In the genomic region with DNA sequence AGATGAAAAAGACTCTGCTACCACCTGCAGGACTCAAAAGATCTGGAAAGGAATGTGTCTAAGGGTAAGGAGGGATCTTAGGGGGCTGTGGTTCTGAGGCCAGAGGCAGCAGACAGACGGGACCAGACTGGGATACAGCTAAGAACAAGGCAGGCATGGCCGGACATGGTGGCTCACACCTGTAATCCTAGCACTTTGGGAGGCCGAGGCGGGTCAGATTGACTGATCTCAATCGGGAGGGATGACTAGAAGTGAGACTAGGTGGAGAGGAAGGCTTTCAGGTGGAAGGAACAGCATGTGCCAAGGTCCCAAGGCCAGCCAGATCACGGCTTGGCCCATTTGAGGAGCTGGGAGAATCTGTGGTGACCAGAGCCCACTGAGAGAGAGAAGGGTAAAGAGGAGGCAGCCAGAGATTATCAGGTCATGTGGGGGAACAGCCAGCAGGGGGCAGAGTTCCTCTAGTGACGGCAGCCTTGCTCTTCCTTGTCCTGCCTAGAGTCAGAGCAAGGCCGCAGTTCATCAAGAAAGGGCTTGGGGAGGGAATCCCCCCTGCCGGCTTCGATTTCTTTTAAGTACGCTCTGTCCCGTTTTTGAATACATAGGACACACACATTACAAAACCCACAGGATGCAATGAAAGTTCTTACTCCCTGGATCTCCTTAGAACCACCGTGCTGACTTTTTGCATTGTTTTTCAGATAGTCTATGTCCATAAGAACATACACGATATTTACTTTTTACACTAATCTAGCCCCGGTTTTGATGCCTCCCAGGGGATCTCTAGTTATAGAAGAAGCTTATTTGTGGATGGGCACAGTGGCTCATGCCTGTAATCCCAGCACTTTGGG, we compare ENCODE assay signal across 8 cellular contexts. TPM values are rescaled to one million over a fixed set of nuclear protein-coding genes. Genes with fewer than 3 reads are reported as not detected.
DNase-seq lines count a peak whose midpoint lies in the region; ATAC-seq, FAIRE-seq and TF ChIP-seq lines count a peak whose summit lies in the region.

No MANE protein-coding gene starts in this region.

- H4K20me1 ChIP-seq in HCT116 (ENCODE audit: insufficient read depth): peaks cover 5% of the 10 kb centered on the region; the same call in 1 of the 2 replicates
- H4K20me1 ChIP-seq in HepG2 (ENCODE audit: insufficient read depth, low read length): peaks cover 4% of the 10 kb centered on the region; the same call in 1 of the 2 replicates

- FAIRE-seq in HepG2 (lab: Jason Lieb, UNC): peak; percentile 83

- H3K9ac ChIP-seq in HCT116 (ENCODE audit: low read length) (no peak overlapping the region), HepG2 (ENCODE audit: insufficient read depth, low read depth, low read length) (0 out of 2 replicates have a peak overlapping the region, but pooled peaks have one; percentile 17)

- H2AFZ ChIP-seq in HCT116 (ENCODE audit: low read depth, low read length, poor library complexity, severe bottlenecking) (no peak overlapping the region), HepG2 (ENCODE audit: low read length) (no peak overlapping the region)

- intact Hi-C loops in CD4-positive, alpha-beta memory T cell (cut with micrococcal nuclease): loop anchor here (1.0 to 5.0 kb wide), 6 partner anchors 79 to 600 kb away; a partner anchor contains a TSS
- intact Hi-C loops in HCT116 (cut with micrococcal nuclease) (loop anchor here (1.0 to 5.0 kb wide), 3 partner anchors 78 to 600 kb away; a partner anchor contains a TSS), HepG2 (cut with micrococcal nuclease; ENCODE audit: unreplicated experiment) (loop anchor here (1.0 to 10.0 kb wide), 3 partner anchors 78 to 600 kb away; a partner anchor contains a TSS)

- BruUV-seq in HCT116 (replicated peaks; lab: Mats Ljungman, UMichigan) (no TSS peak), HepG2 (replicated peaks; lab: Mats Ljungman, UMichigan) (no TSS peak)

- H3K4me2 ChIP-seq in HCT116 (ENCODE audit: low read length): peak overlapping the region; percentile 15; the same call in 1 of the 2 replicates
- peak overlapping the region; percentile 84 for H3K4me2 ChIP-seq in HepG2 (ENCODE audit: low read depth, low read length)

- H3K79me2 ChIP-seq in HCT116 (ENCODE audit: insufficient read depth, low read length) (peaks cover 9% of the 10 kb centered on the region), HepG2 (ENCODE audit: insufficient read depth, low read length) (peaks cover 11% of the 10 kb centered on the region)

- DNase-seq in CD4-positive, alpha-beta memory T cell: peak; percentile 76 to 81 (median 77)
- peak; percentile 73 for DNase-seq in HCT116 (ENCODE audit: low read depth, low spot score)
- DNase-seq in NCI-H345 (lab: John Stamatoyannopoulos, UW): peak; percentile 75
- DNase-seq in activated CD4-positive, CD25-positive, alpha-beta regulatory T cell treated with anti-CD3 and anti-CD28 coated beads, Interleukin-2, amount 50 U/mL, for 72 hours: peak; percentile 88
- DNase-seq in central memory CD4-positive, alpha-beta T cell: peak; percentile 75
- DNase-seq in HepG2 (ENCODE audit: low spot score): peak; percentile 61
- peak; percentile 87 for DNase-seq in stimulated activated CD4-positive, alpha-beta T cell treated with anti-CD3 and anti-CD28 coated beads, Interleukin-4, amount 100 ng/mL, for 24 hours

- ATAC-seq in HCT116 (peak; percentile 21; the same call in 1 of the 2 replicates), HepG2 (peak; percentile 47), HG02970 (IDR thresholded peaks at IDR 0.05; ENCODE audit: low FRiP score, unreplicated experiment) (no peak)

- H3K27ac Mint-ChIP-seq in CD4-positive, alpha-beta memory T cell: peak overlapping the region in 3 of 7 donors; percentile 6 to 89 (median 38)

- peak overlapping the region in 7 of 8 donors; percentile 1 to 86 (median 29) for H3K4me3 Mint-ChIP-seq in CD4-positive, alpha-beta memory T cell

- H3K27me3 ChIP-seq in CD4-positive, alpha-beta memory T cell (ENCODE audit: insufficient read depth, low read length): peaks cover 30% of the 10 kb centered on the region
- H3K27me3 ChIP-seq in HCT116 (ENCODE audit: insufficient read depth, low read length): no peaks in the 10 kb centered on the region
- H3K27me3 ChIP-seq in HepG2 (ENCODE audit: control insufficient read depth in 1 of 2, insufficient read depth in 2 of 2, low read length in 2 of 2): peaks cover 2 to 22% of the 10 kb centered on the region in 2 experiments; a peak in 4 of 5 replicates

- no peaks in the 10 kb centered on the region for H3K36me3 ChIP-seq in CD4-positive, alpha-beta memory T cell (ENCODE audit: insufficient read depth, low read length)
- H3K36me3 ChIP-seq in HCT116 (ENCODE audit: control insufficient read depth in 1 of 2, insufficient read depth in 2 of 2, low read length in 2 of 2) (no peaks in the 10 kb centered on the region), HepG2 (replicated peaks in 1 of 2; ENCODE audit: control insufficient read depth in 1 of 2, insufficient read depth in 2 of 2, low read length in 2 of 2) (no peaks in the 10 kb centered on the region)

- peaks cover 33 to 44% of the 10 kb centered on the region in 2 donors for H3K27me3 Mint-ChIP-seq in CD4-positive, alpha-beta memory T cell

- CTCF ChIA-PET in CD4-positive, alpha-beta memory T cell (lab: Charles Lee; ENCODE audit: partially characterized antibody): interaction anchor here (0.7 to 12.2 kb wide), 17 partner anchors 10 to 598 kb away, joined by 3 to 230 read pairs (median 4); a partner anchor contains a TSS
- CTCF ChIA-PET in HCT116 (lab: Charles Lee) (interaction anchor here (0.6 to 12.0 kb wide), 7 partner anchors 11 to 88 kb away, joined by 4 to 601 read pairs (median 8); a partner anchor contains a TSS), HepG2 (lab: Yijun Ruan, JAX; ENCODE audit: low intra/inter-chr PET ratio, low total read pairs) (interaction anchor here (0.7 to 5.0 kb wide), 7 partner anchors 21 to 600 kb away, joined by 3 to 167 read pairs (median 6); a partner anchor contains a TSS)

- RAD21 ChIA-PET in HCT116 (lab: Charles Lee; ENCODE audit: low non-redundant PET in 1 of 2, low total read pairs in 2 of 2, uncharacterized antibody in 2 of 2, unreplicated experiment in 2 of 2): interaction anchor here (1.0 to 5.5 kb wide), 4 partner anchors 44 to 369 kb away, joined by 3 to 49 read pairs (median 10); a partner anchor contains a TSS

- peak in 2 of 3 experiments; percentile 79; a peak in 4 of 6 replicates for TF ChIP-seq CTCF in HCT116 (IDR thresholded peaks at IDR 0.05 in 2 of 3, conservative IDR thresholded peaks at IDR 0.05 in 1 of 3; ENCODE audit: borderline replicate concordance in 1 of 3, insufficient read depth in 1 of 3, low read depth in 2 of 3, low read length in 2 of 3)
- TF ChIP-seq CTCF in HepG2 (CRISPR knock-in tag; IDR thresholded peaks at IDR 0.05): peak; percentile 90

- in situ Hi-C loops in HepG2 (cut with HindIII; ENCODE audit: extremely low pct_ligation_motif_present, low pct_unique_long_range_greater_than_20kb): loop anchor here (5.0 to 10.0 kb wide), 2 partner anchors 78 to 600 kb away; a partner anchor contains a TSS

- peaks cover 21 to 51% (median 34%) of the 10 kb centered on the region in 4 donors for H3K4me1 Mint-ChIP-seq in CD4-positive, alpha-beta memory T cell

- no peaks in the 10 kb centered on the region for H3K9me2 ChIP-seq in HCT116 (ENCODE audit: insufficient read depth)

- no peak for TF ChIP-seq POLR2A in HCT116 (IDR thresholded peaks at IDR 0.05; ENCODE audit: borderline replicate concordance, extremely low read depth, insufficient read depth, insufficient read length)
- no peak for TF ChIP-seq POLR2A in HepG2 (IDR thresholded peaks at IDR 0.05; ENCODE audit: insufficient read depth in 1 of 2, low read depth in 2 of 2, low read length in 2 of 2)

- peaks cover 28% of the 10 kb centered on the region for H3K4me1 ChIP-seq in CD4-positive, alpha-beta memory T cell (ENCODE audit: insufficient read depth, low read length)
- H3K4me1 ChIP-seq in HCT116 (ENCODE audit: control insufficient read depth in 1 of 2, insufficient read depth in 2 of 2, low read length in 2 of 2) (peaks cover 13 to 41% of the 10 kb centered on the region in 2 experiments), HepG2 (ENCODE audit: insufficient read depth, low read length) (peaks cover 46% of the 10 kb centered on the region)

- H3K36me3 Mint-ChIP-seq in CD4-positive, alpha-beta memory T cell: peaks cover 0 to 5% of the 10 kb centered on the region in 2 donors

- WGBS in HepG2 (ENCODE audit: low lambda C conversion rate): 16% methylated on average over 15 of the region's 15 CpGs

- TF ChIP-seq RAD21 in HCT116 (IDR thresholded peaks at IDR 0.05; ENCODE audit: low read depth) (no peak), HepG2 (CRISPR knock-in tag; IDR thresholded peaks at IDR 0.05) (peak; percentile 83)

- H3K4me3 ChIP-seq in CD4-positive, alpha-beta memory T cell (ENCODE audit: low read length in 2 of 2): no peak overlapping the region
- no peak overlapping the region for H3K4me3 ChIP-seq in HCT116 (replicated peaks in 1 of 2; ENCODE audit: low read depth in 1 of 2, low read length in 2 of 2)
- peak overlapping the region; percentile 14 to 53 (median 33); a peak in 4 of 6 replicates for H3K4me3 ChIP-seq in HepG2 (replicated peaks in 1 of 3; ENCODE audit: insufficient read depth in 1 of 3, low read depth in 2 of 3, low read length in 3 of 3)

- H3K9me3 Mint-ChIP-seq in CD4-positive, alpha-beta memory T cell: peaks cover 0 to 4% (median 0%) of the 10 kb centered on the region in 8 donors

- no peak overlapping the region for H3K27ac ChIP-seq in CD4-positive, alpha-beta memory T cell (ENCODE audit: low read depth, low read length)
- no peak overlapping the region for H3K27ac ChIP-seq in HCT116 (ENCODE audit: low read depth, low read length)
- H3K27ac ChIP-seq in HepG2 (ENCODE audit: extremely low read length, insufficient read depth, low read length): no peak overlapping the region

- no peaks in the 10 kb centered on the region for H3K9me3 ChIP-seq in CD4-positive, alpha-beta memory T cell (ENCODE audit: control insufficient read depth in 1 of 2, low read length in 2 of 2)
- no peaks in the 10 kb centered on the region for H3K9me3 ChIP-seq in HCT116 (ENCODE audit: control insufficient read depth in 1 of 2, insufficient read depth in 1 of 2, low read depth in 1 of 2, low read length in 2 of 2)
- no peaks in the 10 kb centered on the region for H3K9me3 ChIP-seq in HepG2 (ENCODE audit: low read length)

- TF ChIP-seq EP300 in HepG2 (IDR thresholded peaks at IDR 0.05; ENCODE audit: low read depth in 2 of 2, low read length in 2 of 2) (no peak), HepG2 (CRISPR knock-in tag; IDR thresholded peaks at IDR 0.05; ENCODE audit: borderline replicate concordance) (no peak)

- POLR2A ChIA-PET in CD4-positive, alpha-beta memory T cell (lab: Charles Lee; ENCODE audit: partially characterized antibody): interaction anchor here (1.2 to 1.9 kb wide), 4 partner anchors 78 to 92 kb away, joined by 3 to 6 read pairs (median 5); a partner anchor contains a TSS
- POLR2A ChIA-PET in HCT116 (lab: Charles Lee): interaction anchor here (2.1 to 5.0 kb wide), 2 partner anchors 78 to 82 kb away, joined by 12 to 30 read pairs; a partner anchor contains a TSS
- POLR2A ChIA-PET in HepG2 (lab: Yijun Ruan, JAX): interaction anchor here (0.8 to 1.4 kb wide), 4 partner anchors 44 to 82 kb away, joined by 3 to 5 read pairs (median 4); no protein-coding TSS in a partner anchor

RNA-seq across cellular contexts. Expression of a gene that starts 2.6 kb away (rescaled TPM):
- total RNA-seq in CD4-positive, alpha-beta memory T cell: not detected
- not detected for polyA plus RNA-seq in CD4-positive, alpha-beta memory T cell
- total RNA-seq in HCT116 (2021; ENCODE audit: unreplicated experiment): 6.3 TPM
- 2.8 and 3.3 TPM in 2 replicates for polyA plus RNA-seq in HCT116 (2012)
- total RNA-seq in HepG2 (2016; rRNA removed; fragmentation: Illumina TruSeq; extraction: Trizol): 0.02 TPM in 1 of 2 replicates, not detected in the other
- under 0.01 and 0.09 TPM in 2 replicates for total RNA-seq in HepG2 (2016; cell fraction: cytosol; rRNA removed; fragmentation: Illumina TruSeq; extraction: Trizol; ENCODE audit: low read depth)
- total RNA-seq in HepG2 (2016; cell fraction: insoluble cytoplasmic fraction; rRNA removed; fragmentation: Illumina TruSeq; extraction: Trizol): 0.02 TPM in 1 of 2 replicates, not detected in the other
- total RNA-seq in HepG2 (2016; cell fraction: membrane; rRNA removed; fragmentation: Illumina TruSeq; extraction: Trizol): 0.03 TPM in 2 replicates
- total RNA-seq in HepG2 (2016; cell fraction: nucleus; rRNA removed; fragmentation: Illumina TruSeq; extraction: Trizol): 0.06 and 0.09 TPM in 2 replicates
- 0.01 and 0.04 TPM in 2 replicates for polyA plus RNA-seq in HepG2 (2011; rRNA removed)
- polyA plus RNA-seq in HepG2 (2011; cell fraction: cytosol; rRNA removed): 0.03 and 0.04 TPM in 2 replicates
- polyA plus RNA-seq in HepG2 (2011; cell fraction: nucleus; rRNA removed): 0.02 and 0.05 TPM in 2 replicates
- 0.01 TPM in 1 of 2 replicates, not detected in the other for polyA plus RNA-seq in HepG2 (2012)
- polyA plus RNA-seq in HepG2 (2016; cell fraction: cytosol; fragmentation: Illumina TruSeq; extraction: Trizol; ENCODE audit: low read depth): not detected in 2 replicates
- 0.03 TPM in 1 of 2 replicates, not detected in the other for polyA plus RNA-seq in HepG2 (2016; cell fraction: insoluble cytoplasmic fraction; fragmentation: Illumina TruSeq; extraction: Trizol; ENCODE audit: low read depth)
- not detected in 2 replicates for polyA plus RNA-seq in HepG2 (2016; cell fraction: membrane; fragmentation: Illumina TruSeq; extraction: Trizol; ENCODE audit: low read depth)
- polyA plus RNA-seq in HepG2 (2016; cell fraction: nucleus; fragmentation: Illumina TruSeq; extraction: Trizol; ENCODE audit: insufficient read depth, low read depth): 0.07 TPM in 1 of 2 replicates, not detected in the other
- 0.08 and 2.8 TPM in 2 replicates for polyA minus RNA-seq in HepG2 (2011; rRNA and poly(A)+ RNA removed; ENCODE audit: low replicate concordance)
- polyA minus RNA-seq in HepG2 (2011; cell fraction: cytosol; rRNA and poly(A)+ RNA removed): 0.09 and 0.30 TPM in 2 replicates
- 0.12 and 0.26 TPM in 2 replicates for polyA minus RNA-seq in HepG2 (2011; cell fraction: nucleus; rRNA and poly(A)+ RNA removed)

RNA-seq across cellular contexts. Expression of a gene that starts 3.2 kb away (rescaled TPM):
- total RNA-seq in CD4-positive, alpha-beta memory T cell: under 1 TPM in 1 of 2 experiments, not detected in 1; 0.06 TPM
- polyA plus RNA-seq in CD4-positive, alpha-beta memory T cell: not detected
- total RNA-seq in HCT116 (2021; ENCODE audit: unreplicated experiment) (9.9 TPM), HepG2 (2016; rRNA removed; fragmentation: Illumina TruSeq; extraction: Trizol) (31.5 and 50.9 TPM in 2 replicates)
- 3.5 and 3.7 TPM in 2 replicates for polyA plus RNA-seq in HCT116 (2012)
- total RNA-seq in HepG2 (2016; cell fraction: cytosol; rRNA removed; fragmentation: Illumina TruSeq; extraction: Trizol; ENCODE audit: low read depth): 10.7 and 12.1 TPM in 2 replicates
- 28.3 and 52.2 TPM in 2 replicates for total RNA-seq in HepG2 (2016; cell fraction: insoluble cytoplasmic fraction; rRNA removed; fragmentation: Illumina TruSeq; extraction: Trizol)
- total RNA-seq in HepG2 (2016; cell fraction: membrane; rRNA removed; fragmentation: Illumina TruSeq; extraction: Trizol): 36.7 and 36.8 TPM in 2 replicates
- 24.3 and 28.3 TPM in 2 replicates for total RNA-seq in HepG2 (2016; cell fraction: nucleus; rRNA removed; fragmentation: Illumina TruSeq; extraction: Trizol)
- 19.7 and 28.1 TPM in 2 replicates for polyA plus RNA-seq in HepG2 (2011; rRNA removed)
- 15.0 and 17.4 TPM in 2 replicates for polyA plus RNA-seq in HepG2 (2011; cell fraction: cytosol; rRNA removed)
- 18.1 and 19.3 TPM in 2 replicates for polyA plus RNA-seq in HepG2 (2011; cell fraction: nucleus; rRNA removed)
- 12.1 and 12.8 TPM in 2 replicates for polyA plus RNA-seq in HepG2 (2012)
- polyA plus RNA-seq in HepG2 (2016; cell fraction: cytosol; fragmentation: Illumina TruSeq; extraction: Trizol; ENCODE audit: low read depth): 4.2 and 4.9 TPM in 2 replicates
- polyA plus RNA-seq in HepG2 (2016; cell fraction: insoluble cytoplasmic fraction; fragmentation: Illumina TruSeq; extraction: Trizol; ENCODE audit: low read depth): 20.4 and 24.5 TPM in 2 replicates
- 8.8 and 10.3 TPM in 2 replicates for polyA plus RNA-seq in HepG2 (2016; cell fraction: membrane; fragmentation: Illumina TruSeq; extraction: Trizol; ENCODE audit: low read depth)
- polyA plus RNA-seq in HepG2 (2016; cell fraction: nucleus; fragmentation: Illumina TruSeq; extraction: Trizol; ENCODE audit: insufficient read depth, low read depth): 21.9 and 25.3 TPM in 2 replicates
- polyA minus RNA-seq in HepG2 (2011; rRNA and poly(A)+ RNA removed; ENCODE audit: low replicate concordance): 13.7 and 123 TPM in 2 replicates
- polyA minus RNA-seq in HepG2 (2011; cell fraction: cytosol; rRNA and poly(A)+ RNA removed): 35.0 and 40.7 TPM in 2 replicates
- polyA minus RNA-seq in HepG2 (2011; cell fraction: nucleus; rRNA and poly(A)+ RNA removed): 26.1 and 27.2 TPM in 2 replicates

Comparison
In these comparisons a context has a peak if more than half of its experiments do, and no peak if none do; other contexts are left out.
1. H3K4me3 ChIP-seq: peak in HepG2 (3 of 3); none in CD4-positive, alpha-beta memory T cell (0 of 2) and HCT116 (0 of 2).
2. RNA of a gene that starts 3.2 kb away (total RNA-seq): 10.7 to 52.2 TPM in HepG2 and 9.9 TPM in HCT116 (single experiment); 0.06 TPM in CD4-positive, alpha-beta memory T cell; every median in the first group is over 10 times any median in the second.
3. Peak in every context shown above with its lines, with median percentiles within 50 percentile points of each other: DNase-seq.